Comparison of ENCODE assay signal across 28 cellular contexts in genomic region chr12:76999157-76999556, GRCh38.
"Had no signal": no experiment of that assay in that cellular context is flagged by ENCODE, and none has a peak within 500 bp of the region (broad histone marks: within the 10 kb centered on the region; RNA-seq: fewer than 3 reads in every experiment).

No MANE protein-coding gene starts in this region.

- H3K36me3 ChIP-seq: ascending aorta, breast epithelium, cardiac muscle cell, colonic mucosa had no signal

- H3K9me3 ChIP-seq: ascending aorta, breast epithelium, colonic mucosa had no signal

- ATAC-seq: activated CD8-positive, alpha-beta T cell treated with anti-CD3 and anti-CD28 coated beads for 36 hours; activated naive CD4-positive, alpha-beta T cell treated with anti-CD3 and anti-CD28 coated beads, Interleukin-2, amount 50 U/mL, for 72 hours; activated T-cell treated with anti-CD3 and anti-CD28 coated beads, Interleukin-2, amount 50 U/mL, for 72 hours; esophagus mucosa; WTC11 had no signal

- FAIRE-seq: frontal cortex had no signal

- H3K27ac ChIP-seq: ascending aorta, breast epithelium, cardiac muscle cell, colonic mucosa had no signal

- H3K4me3 ChIP-seq: ascending aorta, breast epithelium, cardiac muscle cell, colonic mucosa had no signal

- H3K4me1 ChIP-seq: ascending aorta, breast epithelium, colonic mucosa had no signal

- DNase-seq: activated CD4-positive, alpha-beta T cell treated with anti-CD3 and anti-CD28 coated beads for 1 hour; activated CD4-positive, alpha-beta T cell treated with anti-CD3 and anti-CD28 coated beads for 4 hours; activated CD4-positive, alpha-beta T cell treated with anti-CD3 and anti-CD28 coated beads, Interleukin-2, amount 10 ng/mL, durations not matched to agents 7 days and 5 days; activated CD4-positive, alpha-beta T cell treated with anti-CD3 and anti-CD28 coated beads, Interleukin-2, amount 50 U/mL, for 48 hours; activated CD8-positive, alpha-beta memory T cell treated with anti-CD3 and anti-CD28 coated beads for 24 hours; activated CD8-positive, alpha-beta T cell treated with anti-CD3 and anti-CD28 coated beads for 36 hours; activated gamma-delta T cell; activated naive CD4-positive, alpha-beta T cell; activated naive CD4-positive, alpha-beta T cell treated with anti-CD3 and anti-CD28 coated beads, Interleukin-2, amount 10 ng/mL, durations not matched to agents 7 days and 5 days; activated naive CD8-positive, alpha-beta T cell treated with anti-CD3 and anti-CD28 coated beads, Interleukin-2, amount 10 ng/mL, durations not matched to agents 7 days and 5 days; activated T-cell treated with anti-CD3 and anti-CD28 coated beads, Interleukin-2, amount 50 U/mL, for 1 hour; activated T-cell treated with anti-CD3 and anti-CD28 coated beads, Interleukin-2, amount 50 U/mL, for 72 hours; central memory CD4-positive, alpha-beta T cell; cerebellar nuclear complex; colonic mucosa; effector memory CD4-positive, alpha-beta T cell; endodermal cell; foreskin fibroblast; head of caudate nucleus; hippocampal formation; T-helper 2 cell had no signal

- H3K27me3 ChIP-seq: ascending aorta, breast epithelium, cardiac muscle cell, colonic mucosa had no signal
